Comparison of ENCODE assay signal across 8 cellular contexts in the genomic region with DNA sequence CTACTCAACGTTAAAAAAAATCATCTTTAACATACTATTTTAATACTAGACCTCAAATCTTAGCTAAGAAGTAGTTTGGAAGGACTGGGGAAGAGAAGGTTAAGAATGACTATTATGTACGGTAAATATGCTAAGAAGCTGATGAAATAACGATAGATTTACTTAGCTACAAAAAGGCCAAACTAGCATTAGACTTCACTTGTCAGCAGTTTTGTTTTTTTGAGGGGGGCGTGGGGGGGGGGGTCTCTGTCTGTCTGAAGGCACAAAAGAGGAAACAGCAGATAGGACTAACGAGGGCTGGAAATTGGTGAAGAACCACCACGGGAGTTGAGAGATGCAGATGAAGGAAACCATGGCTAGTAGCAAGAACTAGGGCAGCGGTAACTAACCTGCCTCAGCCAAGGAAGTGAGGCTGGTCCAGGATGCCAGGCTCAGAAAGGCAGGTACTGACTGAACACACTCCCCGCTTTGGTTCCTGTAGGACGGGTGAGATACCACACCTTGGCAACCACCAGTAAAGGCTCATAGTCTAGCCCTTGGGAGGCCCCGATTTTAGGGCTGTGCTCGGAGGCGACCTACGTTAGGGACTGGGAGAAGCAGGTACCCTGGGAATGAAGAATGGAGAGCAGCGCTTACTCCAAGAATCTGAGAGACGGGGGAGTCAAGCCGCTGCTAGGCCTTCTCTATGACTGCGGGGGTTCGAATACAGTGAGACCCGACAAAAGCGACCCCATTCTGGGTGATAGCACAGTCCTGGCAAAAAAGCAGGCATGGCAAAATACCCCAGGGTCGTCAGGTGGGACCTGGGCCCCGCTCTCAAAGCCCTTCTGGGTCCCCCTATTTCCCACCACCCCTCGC. TPM values are rescaled to one million over a fixed set of nuclear protein-coding genes. Genes with fewer than 3 reads are reported as not detected.
A peak's percentile ranks its signal among the peaks of the same experiment; 100 is the strongest.
DNase-seq lines count a peak whose midpoint lies in the region.

No MANE protein-coding gene starts in this region.

- no peaks in the 10 kb centered on the region for H3K9me3 ChIP-seq in HUES48 (ENCODE audit: control insufficient read depth, insufficient read depth, low read length)

- no peaks in the 10 kb centered on the region for H3K27me3 ChIP-seq in HUES48 (ENCODE audit: control insufficient read depth, insufficient read depth, low read length)

- DNase-seq in SIG-M5 treated with dmso at 0.1 percent for 504 hours (lab: John Stamatoyannopoulos, UW; ENCODE audit: unreplicated experiment) (peak; percentile 20), SIG-M5 (lab: John Stamatoyannopoulos, UW) (no peak), kidney tubule cell (ENCODE audit: low spot score) (peak; percentile 36), T-helper 9 cell (no peak)
- no peak for DNase-seq in effector CD8-positive, alpha-beta T cell (lab: John Stamatoyannopoulos, UW)

- H3K9ac ChIP-seq in HUES48 (ENCODE audit: low read depth, low read length) = peak overlapping the region; percentile 78

- H3K4me3 ChIP-seq in HUES48 (ENCODE audit: low read depth, low read length) = peak overlapping the region; percentile 97

- peaks cover 11% of the 10 kb centered on the region for H3K4me1 ChIP-seq in HUES48 (ENCODE audit: control insufficient read depth, insufficient read depth, low read length)

- peak overlapping the region; percentile 96 for H3K27ac ChIP-seq in HUES48 (ENCODE audit: low read depth, low read length)
- peak overlapping the region; percentile 90 for H3K27ac ChIP-seq in angular gyrus (ENCODE audit: low read depth, low read length)
- peak overlapping the region; percentile 92 for H3K27ac ChIP-seq in temporal lobe (ENCODE audit: low read depth, low read length)

- peaks cover 37% of the 10 kb centered on the region for H3K36me3 ChIP-seq in HUES48 (ENCODE audit: control insufficient read depth, insufficient read depth, low read length)

RNA-seq across cellular contexts. Expression of gene NEDD8, which starts 0.7 kb away (rescaled TPM):
- 57.3 TPM for total RNA-seq in temporal lobe

RNA-seq across cellular contexts. Expression of gene GMPR2, which starts 1.2 kb away (rescaled TPM):
- total RNA-seq in temporal lobe = 25.6 TPM

RNA-seq across cellular contexts. Expression of gene TINF2, which starts 10.9 kb away (rescaled TPM):
- total RNA-seq in temporal lobe = 32.2 TPM

RNA-seq across cellular contexts. Expression of gene MDP1, which starts 15.6 kb away (rescaled TPM):
- total RNA-seq in temporal lobe = 11.6 TPM

RNA-seq across cellular contexts. Expression of gene CHMP4A, which starts 18.2 kb away (rescaled TPM):
- 35.4 TPM for total RNA-seq in temporal lobe

Comparison
In these comparisons a context has a peak if more than half of its experiments do, and no peak if none do; other contexts are left out.
1. DNase-seq: peak in SIG-M5 treated with dmso at 0.1 percent for 504 hours (single experiment) and kidney tubule cell (single experiment); none in SIG-M5 (single experiment), effector CD8-positive, alpha-beta T cell (single experiment) and T-helper 9 cell (single experiment).
2. Peak in every context shown above with its lines, with median percentiles within 50 percentile points of each other: H3K27ac ChIP-seq.